In genomic region chr11:907668-908067, GRCh38 we compare ENCODE assay signal across 24 cellular contexts. TPM values are rescaled to one million over a fixed set of nuclear protein-coding genes. Genes with fewer than 3 reads are reported as not detected.
DNase-seq lines count a peak whose midpoint lies in the region; ATAC-seq and TF ChIP-seq lines count a peak whose summit lies in the region.
"Had no signal": no experiment of that assay in that cellular context is flagged by ENCODE, and none has a peak within 500 bp of the region (broad histone marks: within the 10 kb centered on the region; RNA-seq: fewer than 3 reads in every experiment).

No MANE protein-coding gene starts in this region.

- peak overlapping the region; percentile 51 for H3K27ac ChIP-seq in OCI-LY3 (ENCODE audit: low read length)
- no peak overlapping the region for H3K27ac ChIP-seq in gastrocnemius medialis
- H3K27ac ChIP-seq: A549, ovary, upper lobe of left lung had no signal

- H3K4me3 ChIP-seq in OCI-LY3 (ENCODE audit: low read length) (0 out of 2 replicates have a peak overlapping the region, but pooled peaks have one; percentile 0), gastrocnemius medialis (no peak overlapping the region)
- H3K4me3 ChIP-seq: A549, K562, ovary, smooth muscle cell, upper lobe of left lung had no signal

- H3K4me1 Mint-ChIP-seq in activated naive CD4-positive, alpha-beta T cell treated with anti-CD3 and anti-CD28 coated beads, Interleukin-2, amount 10 ng/mL, durations not matched to agents 7 days and 5 days = peaks cover 26% of the 10 kb centered on the region
- H3K4me1 Mint-ChIP-seq in brain = peaks cover 24% of the 10 kb centered on the region
- peaks cover 33% of the 10 kb centered on the region for H3K4me1 Mint-ChIP-seq in stimulated activated memory B cell treated with anti-CD40 and anti-IgM and Interleukin-4, amounts not matched to agents 10 μg/mL and 1 μg/mL and 100 μg/mL, for 72 hours
- peaks cover 35% of the 10 kb centered on the region for H3K4me1 Mint-ChIP-seq in stimulated activated naive CD8-positive, alpha-beta T cell treated with anti-CD3 and anti-CD28 coated beads, Interleukin-15, amount 100 ng/mL, for 72 hours

- H3K9me3 ChIP-seq in OCI-LY3 (ENCODE audit: insufficient read depth, low read length) (no peaks in the 10 kb centered on the region), gastrocnemius medialis (no peaks in the 10 kb centered on the region)
- H3K9me3 ChIP-seq: A549, ovary, SK-N-SH, upper lobe of left lung had no signal

- no peaks in the 10 kb centered on the region for H3K9me3 Mint-ChIP-seq in activated naive CD4-positive, alpha-beta T cell treated with anti-CD3 and anti-CD28 coated beads, Interleukin-2, amount 10 ng/mL, durations not matched to agents 7 days and 5 days
- H3K9me3 Mint-ChIP-seq in brain = no peaks in the 10 kb centered on the region
- H3K9me3 Mint-ChIP-seq in stimulated activated memory B cell treated with anti-CD40 and anti-IgM and Interleukin-4, amounts not matched to agents 10 μg/mL and 1 μg/mL and 100 μg/mL, for 72 hours = no peaks in the 10 kb centered on the region
- H3K9me3 Mint-ChIP-seq in stimulated activated naive CD8-positive, alpha-beta T cell treated with anti-CD3 and anti-CD28 coated beads, Interleukin-15, amount 100 ng/mL, for 72 hours = no peaks in the 10 kb centered on the region
- H3K9me3 Mint-ChIP-seq: natural killer cell had no signal

- CTCF ChIA-PET in activated naive CD4-positive, alpha-beta T cell treated with anti-CD3 and anti-CD28 coated beads, Interleukin-2, amount 10 ng/mL, durations not matched to agents 7 days and 5 days (lab: Charles Lee) = no interaction called here

- TF ChIP-seq CTCF in OCI-LY3 (IDR thresholded peaks at IDR 0.05; ENCODE audit: low read depth, low read length) = no peak
- TF ChIP-seq CTCF in brain (conservative IDR thresholded peaks at IDR 0.05) = no peak
- TF ChIP-seq CTCF in gastrocnemius medialis (IDR thresholded peaks at IDR 0.05 in 4 of 5, conservative IDR thresholded peaks at IDR 0.05 in 1 of 5) = no peak

- no peak overlapping the region for H3K27ac Mint-ChIP-seq in activated naive CD4-positive, alpha-beta T cell treated with anti-CD3 and anti-CD28 coated beads, Interleukin-2, amount 10 ng/mL, durations not matched to agents 7 days and 5 days
- H3K27ac Mint-ChIP-seq in brain = peak overlapping the region in 2 of 5 experiments; percentile 57 to 60
- peak overlapping the region; percentile 71 for H3K27ac Mint-ChIP-seq in stimulated activated memory B cell treated with anti-CD40 and anti-IgM and Interleukin-4, amounts not matched to agents 10 μg/mL and 1 μg/mL and 100 μg/mL, for 72 hours
- no peak overlapping the region for H3K27ac Mint-ChIP-seq in stimulated activated naive CD8-positive, alpha-beta T cell treated with anti-CD3 and anti-CD28 coated beads, Interleukin-15, amount 100 ng/mL, for 72 hours
- H3K27ac Mint-ChIP-seq: activated CD4-positive, alpha-beta T cell treated with anti-CD3 and anti-CD28 coated beads for 36 hours; natural killer cell; T-helper 17 cell had no signal

- no peak for DNase-seq in activated naive CD4-positive, alpha-beta T cell treated with anti-CD3 and anti-CD28 coated beads, Interleukin-2, amount 10 ng/mL, durations not matched to agents 7 days and 5 days
- DNase-seq in activated naive CD4-positive, alpha-beta T cell (lab: John Stamatoyannopoulos, UW) = no peak
- DNase-seq in GM03348 (ENCODE audit: low spot score) (no peak), gastrocnemius medialis (no peak)
- no peak for DNase-seq in stimulated activated naive CD8-positive, alpha-beta T cell treated with anti-CD3 and anti-CD28 coated beads, Interleukin-15, amount 100 ng/mL, for 72 hours
- DNase-seq: activated CD4-positive, alpha-beta T cell treated with anti-CD3 and anti-CD28 coated beads for 36 hours; COR-L47; DMS79 treated with DMSO at 0.1 percent for 48 hours; GF-D8; left ventricle myocardium superior; natural killer cell; NCI-H2081; NCI-H748 treated with DMSO at 0.1 percent for 48 hours; ovary; SK-N-SH; stimulated activated CD4-positive, alpha-beta T cell treated with anti-CD3 and anti-CD28 coated beads, Interleukin-2, amount 100 ng/mL, for 24 hours; T-helper 17 cell had no signal

- H3K36me3 ChIP-seq in OCI-LY3 (replicated peaks; ENCODE audit: low read depth, low read length) (peaks cover 16% of the 10 kb centered on the region), gastrocnemius medialis (peaks cover 0 to 20% of the 10 kb centered on the region in 2 donors)
- H3K36me3 ChIP-seq: ovary had no signal

- H3K27me3 ChIP-seq in OCI-LY3 (ENCODE audit: low read depth, low read length) (no peaks in the 10 kb centered on the region), gastrocnemius medialis (no peaks in the 10 kb centered on the region)
- H3K27me3 ChIP-seq: ovary, upper lobe of left lung had no signal

- peaks cover 18% of the 10 kb centered on the region for H3K36me3 Mint-ChIP-seq in activated naive CD4-positive, alpha-beta T cell treated with anti-CD3 and anti-CD28 coated beads, Interleukin-2, amount 10 ng/mL, durations not matched to agents 7 days and 5 days
- peaks cover 30% of the 10 kb centered on the region for H3K36me3 Mint-ChIP-seq in brain
- H3K36me3 Mint-ChIP-seq in stimulated activated memory B cell treated with anti-CD40 and anti-IgM and Interleukin-4, amounts not matched to agents 10 μg/mL and 1 μg/mL and 100 μg/mL, for 72 hours = peaks cover 27% of the 10 kb centered on the region
- H3K36me3 Mint-ChIP-seq: natural killer cell had no signal

- H3K4me1 ChIP-seq in OCI-LY3 (ENCODE audit: low read length) (peaks cover 32% of the 10 kb centered on the region), gastrocnemius medialis (peaks cover 11 to 14% of the 10 kb centered on the region in 2 donors)

- no peaks in the 10 kb centered on the region for H3K27me3 Mint-ChIP-seq in activated naive CD4-positive, alpha-beta T cell treated with anti-CD3 and anti-CD28 coated beads, Interleukin-2, amount 10 ng/mL, durations not matched to agents 7 days and 5 days
- H3K27me3 Mint-ChIP-seq in brain = peaks cover 5% of the 10 kb centered on the region
- H3K27me3 Mint-ChIP-seq in stimulated activated memory B cell treated with anti-CD40 and anti-IgM and Interleukin-4, amounts not matched to agents 10 μg/mL and 1 μg/mL and 100 μg/mL, for 72 hours = no peaks in the 10 kb centered on the region
- H3K27me3 Mint-ChIP-seq in stimulated activated naive CD8-positive, alpha-beta T cell treated with anti-CD3 and anti-CD28 coated beads, Interleukin-15, amount 100 ng/mL, for 72 hours = no peaks in the 10 kb centered on the region
- H3K27me3 Mint-ChIP-seq: activated CD4-positive, alpha-beta T cell treated with anti-CD3 and anti-CD28 coated beads for 36 hours; T-helper 17 cell had no signal

- intact Hi-C loops in gastrocnemius medialis (cut with DNase I; ENCODE audit: low total_unique reads) = no loop called here

- H3K4me3 Mint-ChIP-seq in activated naive CD4-positive, alpha-beta T cell treated with anti-CD3 and anti-CD28 coated beads, Interleukin-2, amount 10 ng/mL, durations not matched to agents 7 days and 5 days = peak overlapping the region; percentile 47
- peak overlapping the region in 4 of 5 experiments; percentile 39 to 74 (median 62) for H3K4me3 Mint-ChIP-seq in brain
- H3K4me3 Mint-ChIP-seq in stimulated activated memory B cell treated with anti-CD40 and anti-IgM and Interleukin-4, amounts not matched to agents 10 μg/mL and 1 μg/mL and 100 μg/mL, for 72 hours = peak overlapping the region; percentile 8
- H3K4me3 Mint-ChIP-seq in stimulated activated naive CD8-positive, alpha-beta T cell treated with anti-CD3 and anti-CD28 coated beads, Interleukin-15, amount 100 ng/mL, for 72 hours = no peak overlapping the region
- H3K4me3 Mint-ChIP-seq: activated CD4-positive, alpha-beta T cell treated with anti-CD3 and anti-CD28 coated beads for 36 hours; T-helper 17 cell had no signal

- ATAC-seq in stimulated activated memory B cell treated with anti-CD40 and anti-IgM and Interleukin-4, amounts not matched to agents 10 μg/mL and 1 μg/mL and 100 μg/mL, for 72 hours = peak; percentile 50
- no peak for ATAC-seq in gastrocnemius medialis
- ATAC-seq in stimulated activated naive CD8-positive, alpha-beta T cell treated with anti-CD3 and anti-CD28 coated beads, Interleukin-15, amount 100 ng/mL, for 72 hours = no peak
- ATAC-seq: A549; activated CD4-positive, alpha-beta T cell treated with anti-CD3 and anti-CD28 coated beads for 36 hours; K562; left ventricle myocardium superior; natural killer cell; T-helper 17 cell had no signal

- peaks cover 37% of the 10 kb centered on the region for H3K79me2 ChIP-seq in OCI-LY3 (ENCODE audit: low read length)

- peaks cover 8% of the 10 kb centered on the region; the same call in 1 of the 2 replicates for H4K20me1 ChIP-seq in OCI-LY3 (ENCODE audit: insufficient read depth, low read length)

- H3K9ac ChIP-seq in OCI-LY3 (ENCODE audit: low read length) = no peak overlapping the region
- H3K9ac ChIP-seq: SK-N-SH had no signal

- H2AFZ ChIP-seq in OCI-LY3 (ENCODE audit: low read depth, low read length) = no peak overlapping the region

- TF ChIP-seq POLR2A in gastrocnemius medialis (IDR thresholded peaks at IDR 0.05) = no peak

- in situ Hi-C loops in gastrocnemius medialis (cut with MboI; ENCODE audit: low sequenced_read_pairs in 4 of 4) = no loop called here

- peak overlapping the region; percentile 54 for H3K4me2 ChIP-seq in OCI-LY3 (ENCODE audit: low read length)
- H3K4me2 ChIP-seq: A549, SK-N-SH, smooth muscle cell had no signal

RNA-seq across cellular contexts. Expression of gene CHID1, which starts 2.9 kb away (rescaled TPM):
- polyA plus RNA-seq in brain (ENCODE audit: insufficient read depth, low read depth, low replicate concordance) = 74.6 TPM
- total RNA-seq in gastrocnemius medialis = 10 to 100 TPM; 23.3 to 43.2 (median 33.1) TPM

RNA-seq across cellular contexts. Expression of gene AP2A2, which starts 18.0 kb away (rescaled TPM):
- 67.3 TPM for polyA plus RNA-seq in brain (ENCODE audit: insufficient read depth, low read depth, low replicate concordance)
- total RNA-seq in gastrocnemius medialis = 10 to 100 TPM; 21.2 to 26.1 (median 25.7) TPM

Comparison
In these comparisons a context has a peak if more than half of its experiments do, and no peak if none do; other contexts are left out.
1. H3K4me3 Mint-ChIP-seq: peak in activated naive CD4-positive, alpha-beta T cell treated with anti-CD3 and anti-CD28 coated beads, Interleukin-2, amount 10 ng/mL, durations not matched to agents 7 days and 5 days (single experiment), brain (4 of 5) and stimulated activated memory B cell treated with anti-CD40 and anti-IgM and Interleukin-4, amounts not matched to agents 10 μg/mL and 1 μg/mL and 100 μg/mL, for 72 hours (single experiment); none in stimulated activated naive CD8-positive, alpha-beta T cell treated with anti-CD3 and anti-CD28 coated beads, Interleukin-15, amount 100 ng/mL, for 72 hours (0 of 2).